ENCODE assay signal across 16 cellular contexts in the genomic region with DNA sequence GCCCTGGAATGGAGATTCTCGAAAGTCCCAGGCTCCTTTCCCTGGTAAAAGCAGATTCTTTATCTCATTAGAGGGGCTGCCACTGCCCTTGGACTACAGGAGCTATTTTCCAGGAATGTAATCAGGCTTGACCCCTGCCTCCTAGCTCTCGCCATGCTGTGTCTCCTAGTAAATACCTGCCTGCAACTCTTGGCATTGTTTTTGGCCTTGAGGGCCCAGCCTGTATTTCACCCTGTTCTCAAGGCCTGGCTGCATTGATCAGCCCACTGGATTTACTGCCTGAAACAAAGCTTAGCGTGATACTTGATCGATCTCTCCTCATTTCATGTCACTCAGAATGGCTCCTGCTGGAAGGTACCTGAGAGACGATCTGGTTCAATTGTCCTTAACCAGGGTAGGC.
DNase-seq lines count a peak whose midpoint lies in the region; ATAC-seq, FAIRE-seq and TF ChIP-seq lines count a peak whose summit lies in the region.
"Had no signal": no experiment of that assay in that cellular context is flagged by ENCODE, and none has a peak within 500 bp of the region (broad histone marks: within the 10 kb centered on the region; RNA-seq: fewer than 3 reads in every experiment).

No MANE protein-coding gene starts in this region.

- DNase-seq in left ventricle myocardium inferior (no peak), heart left ventricle (no peak), coronary artery (ENCODE audit: low spot score) (no peak), progenitor cell of endocrine pancreas (ENCODE audit: low spot score, unreplicated experiment) (no peak), small intestine (no peak), superior temporal gyrus (ENCODE audit: extremely low spot score) (no peak)
- DNase-seq: 8988T; CD4-positive, alpha-beta memory T cell; DMS79; HCEC 1CT; HFFc6 had no signal

- H3K36me3 ChIP-seq in left ventricle myocardium inferior (no peaks in the 10 kb centered on the region), heart left ventricle (no peaks in the 10 kb centered on the region), small intestine (ENCODE audit: control insufficient read depth in 2 of 2, insufficient read depth in 2 of 2, low read length in 2 of 2) (no peaks in the 10 kb centered on the region)

- no peaks in the 10 kb centered on the region for H3K27me3 ChIP-seq in left ventricle myocardium inferior (ENCODE audit: low read depth)
- H3K27me3 ChIP-seq in heart left ventricle: no peaks in the 10 kb centered on the region
- H3K27me3 ChIP-seq in small intestine (ENCODE audit: control insufficient read depth in 2 of 2, insufficient read depth in 2 of 2, low read length in 2 of 2): no peaks in the 10 kb centered on the region

- intact Hi-C loops in left ventricle myocardium inferior (cut with micrococcal nuclease): no loop called here
- intact Hi-C loops in heart left ventricle (cut with DNase I): loop anchor here in 2 of 10 donors (10.0 kb wide), 2 partner anchors 168 to 178 kb away; no protein-coding TSS in a partner anchor

- H3K27ac ChIP-seq in left ventricle myocardium inferior (replicated peaks) (peak overlapping the region; percentile 70), heart left ventricle (peak overlapping the region in 5 of 12 donors; percentile 16 to 80 (median 54)), coronary artery (peak overlapping the region; percentile 61 to 87), small intestine (ENCODE audit: low read depth in 1 of 2, low read length in 1 of 2) (no peak overlapping the region)
- H3K27ac ChIP-seq: C4-2B, KMS-11 had no signal

- no peaks in the 10 kb centered on the region for H3K36me3 Mint-ChIP-seq in progenitor cell of endocrine pancreas (ENCODE audit: insufficient read depth)
- H3K36me3 Mint-ChIP-seq: CD4-positive, alpha-beta memory T cell had no signal

- H3K4me1 ChIP-seq in left ventricle myocardium inferior: peaks cover 84% of the 10 kb centered on the region
- H3K4me1 ChIP-seq in heart left ventricle: peaks cover 8 to 76% (median 48%) of the 10 kb centered on the region in 12 donors
- H3K4me1 ChIP-seq in small intestine (ENCODE audit: control insufficient read depth in 2 of 2, insufficient read depth in 1 of 2, low read depth in 1 of 2, low read length in 1 of 2): no peaks in the 10 kb centered on the region

- H3K4me3 Mint-ChIP-seq in progenitor cell of endocrine pancreas (ENCODE audit: low read depth): no peak overlapping the region
- H3K4me3 Mint-ChIP-seq: CD4-positive, alpha-beta memory T cell; HFFc6 had no signal

- peaks cover 11% of the 10 kb centered on the region for H3K27me3 Mint-ChIP-seq in progenitor cell of endocrine pancreas

- TF ChIP-seq POLR2A in heart left ventricle (IDR thresholded peaks at IDR 0.05): no peak

- no peak overlapping the region for H3K4me3 ChIP-seq in left ventricle myocardium inferior
- no peak overlapping the region for H3K4me3 ChIP-seq in heart left ventricle
- no peak overlapping the region for H3K4me3 ChIP-seq in coronary artery
- no peak overlapping the region for H3K4me3 ChIP-seq in small intestine (ENCODE audit: low read depth in 1 of 2, low read length in 2 of 2)
- H3K4me3 ChIP-seq: GM12878 had no signal

- H3K4me1 Mint-ChIP-seq in progenitor cell of endocrine pancreas (ENCODE audit: low read depth): peaks cover 22% of the 10 kb centered on the region
- H3K4me1 Mint-ChIP-seq: CD4-positive, alpha-beta memory T cell had no signal

- ATAC-seq in heart left ventricle: no peak
- ATAC-seq in HG03378 (IDR thresholded peaks at IDR 0.05; ENCODE audit: unreplicated experiment): no peak
- ATAC-seq: GM12878 had no signal

- TF ChIP-seq CTCF in left ventricle myocardium inferior (IDR thresholded peaks at IDR 0.05; ENCODE audit: borderline replicate concordance): no peak
- TF ChIP-seq CTCF in heart left ventricle (IDR thresholded peaks at IDR 0.05): no peak
- TF ChIP-seq CTCF in coronary artery (IDR thresholded peaks at IDR 0.05): no peak
- no peak for TF ChIP-seq CTCF in progenitor cell of endocrine pancreas (IDR thresholded peaks at IDR 0.05; ENCODE audit: unreplicated experiment)

- FAIRE-seq in small intestine (lab: Jason Lieb, UNC): no peak
- FAIRE-seq: GM12878, GM19239 had no signal

- H3K27ac Mint-ChIP-seq in progenitor cell of endocrine pancreas: peak overlapping the region; percentile 0
- H3K27ac Mint-ChIP-seq: CD4-positive, alpha-beta memory T cell; HFFc6 had no signal

- WGBS in heart left ventricle, 4 donors: 84 to 93% (median 91%) methylated on average over 5 of the region's 5 CpGs
- 88 to 91% (median 89%) methylated on average over 5 of the region's 5 CpGs for WGBS in small intestine, 3 donors

- H3K9me3 ChIP-seq in left ventricle myocardium inferior (replicated peaks) (no peaks in the 10 kb centered on the region), heart left ventricle (no peaks in the 10 kb centered on the region), small intestine (ENCODE audit: control insufficient read depth, low read depth) (no peaks in the 10 kb centered on the region)

- no peaks in the 10 kb centered on the region for H3K9me3 Mint-ChIP-seq in progenitor cell of endocrine pancreas (ENCODE audit: low read depth)
- H3K9me3 Mint-ChIP-seq: HFFc6 had no signal

Comparison
In these comparisons a context has a peak if more than half of its experiments do, and no peak if none do; other contexts are left out.
1. H3K27ac ChIP-seq: peak in left ventricle myocardium inferior (single experiment) and coronary artery (2 of 2); none in small intestine (0 of 2).